ENCODE assay signal across 1 cellular context in genomic region chr22:44180706-44181032, GRCh38.
A peak's percentile ranks its signal among the peaks of the same experiment; 100 is the strongest.
TF ChIP-seq lines count a peak whose summit lies in the region.

Gene PARVG (plus strand): TSS chr22:44180925. CDS start chr22:44183330, 2,405 bp downstream.

TF ChIP-seq in GM12878, 131 proteins besides CTCF, POLR2A, EP300 and RAD21 (continued from another document):
- TF ChIP-seq CREB1 (IDR thresholded peaks at IDR 0.05; ENCODE audit: low read depth) (peak; percentile 96), PKNOX1 (IDR thresholded peaks at IDR 0.05) (peak; percentile 38), CEBPB (IDR thresholded peaks at IDR 0.05; ENCODE audit: borderline replicate concordance in 1 of 2, low read depth in 2 of 2, low read length in 2 of 2) (peak in 1 of 2 experiments; percentile 87; a peak in 1 of 4 replicates), SIX5 (IDR thresholded peaks at IDR 0.05; ENCODE audit: low read depth, low read length, severe bottlenecking) (no peak), KLF5 (IDR thresholded peaks at IDR 0.05; ENCODE audit: partially characterized antibody) (no peak), ZNF687 (IDR thresholded peaks at IDR 0.05) (no peak), RFX5 (IDR thresholded peaks at IDR 0.05; ENCODE audit: low read depth, low read length) (peak; percentile 100), GABPA (IDR thresholded peaks at IDR 0.05; ENCODE audit: low read depth) (no peak), BHLHE40 (IDR thresholded peaks at IDR 0.05; ENCODE audit: borderline replicate concordance in 1 of 2, low read depth in 2 of 2, low read length in 1 of 2) (peak; percentile 30 to 45; a peak in 2 of 4 replicates), RBBP5 (conservative IDR thresholded peaks at IDR 0.05) (no peak), E2F8 (IDR thresholded peaks at IDR 0.05; ENCODE audit: low read depth, partially characterized antibody) (peak; percentile 40), MAX (IDR thresholded peaks at IDR 0.05; ENCODE audit: low read depth, low read length) (peak; percentile 19; the same call in 1 of the 2 replicates), RAD51 (IDR thresholded peaks at IDR 0.05) (0 out of 2 replicates have a peak, but pooled peaks have one; percentile 39), ZBED1 (IDR thresholded peaks at IDR 0.05; ENCODE audit: borderline replicate concordance) (no peak), HDAC2 (IDR thresholded peaks at IDR 0.05) (no peak)
